8 cellular contexts compared by ENCODE assay signal in genomic region chr6:132812255-132812732, GRCh38. TPM values are rescaled to one million over a fixed set of nuclear protein-coding genes. Genes with fewer than 3 reads are reported as not detected.
A peak's percentile ranks its signal among the peaks of the same experiment; 100 is the strongest.
DNase-seq lines count a peak whose midpoint lies in the region; ATAC-seq, FAIRE-seq and TF ChIP-seq lines count a peak whose summit lies in the region.

No MANE protein-coding gene starts in this region.

- peak overlapping the region; percentile 85 to 99 (median 96); a peak in 21 of 22 replicates for H3K9ac ChIP-seq in BLaER1 treated with 17β-estradiol and CSF1 and Interleukin-3, amounts not matched to agents 10 nM and 100 nM
- peak overlapping the region; percentile 99 for H3K9ac ChIP-seq in HUES64 (ENCODE audit: low read depth, low read length)

- intact Hi-C loops in left lung (cut with DNase I) = no loop called here
- intact Hi-C loops in transverse colon (cut with DNase I; ENCODE audit: low total_unique reads) = no loop called here

- H4K20me1 ChIP-seq in BLaER1 treated with 17β-estradiol and CSF1 and Interleukin-3, amounts not matched to agents 10 nM and 100 nM = peaks cover 27 to 29% (median 28%) of the 10 kb centered on the region in 11 experiments

- H3K36me3 ChIP-seq in BLaER1 treated with 17β-estradiol and CSF1 and Interleukin-3, amounts not matched to agents 10 nM and 100 nM = peaks cover 21 to 28% (median 26%) of the 10 kb centered on the region in 11 experiments
- H3K36me3 ChIP-seq in HUES64 (ENCODE audit: insufficient read depth, low read length) (peaks cover 25% of the 10 kb centered on the region), left lung (peaks cover 0 to 19% of the 10 kb centered on the region in 2 donors), transverse colon (peaks cover 0 to 13% (median 2%) of the 10 kb centered on the region in 4 donors)

- DNase-seq in left lung (no peak), transverse colon (no peak), GM12891 (ENCODE audit: insufficient read length, low spot score) (no peak), GDM1 (lab: John Stamatoyannopoulos, UW) (no peak)

- H3K9me3 ChIP-seq in BLaER1 treated with 17β-estradiol and CSF1 and Interleukin-3, amounts not matched to agents 10 nM and 100 nM (replicated peaks in 1 of 11) = no peaks in the 10 kb centered on the region
- no peaks in the 10 kb centered on the region for H3K9me3 ChIP-seq in HUES64 (ENCODE audit: insufficient read depth, low read depth, low read length)
- no peaks in the 10 kb centered on the region for H3K9me3 ChIP-seq in left lung
- H3K9me3 ChIP-seq in transverse colon = no peaks in the 10 kb centered on the region

- peaks cover 22 to 29% (median 26%) of the 10 kb centered on the region in 10 experiments for H3K4me1 ChIP-seq in BLaER1 treated with 17β-estradiol and CSF1 and Interleukin-3, amounts not matched to agents 10 nM and 100 nM
- H3K4me1 ChIP-seq in HUES64 (ENCODE audit: insufficient read depth, low read length) (peaks cover 20% of the 10 kb centered on the region), left lung (peaks cover 18 to 37% of the 10 kb centered on the region in 2 donors), transverse colon (peaks cover 14 to 29% (median 19%) of the 10 kb centered on the region in 4 donors)

- peak overlapping the region; percentile 83 to 96 (median 91) for H3K4me2 ChIP-seq in BLaER1 treated with 17β-estradiol and CSF1 and Interleukin-3, amounts not matched to agents 10 nM and 100 nM

- TF ChIP-seq EP300 in transverse colon (IDR thresholded peaks at IDR 0.05; ENCODE audit: low read depth) = no peak

- ATAC-seq in left lung (no peak), GM21381 (IDR thresholded peaks at IDR 0.05; ENCODE audit: unreplicated experiment) (no peak)

- in situ Hi-C loops in transverse colon (cut with MboI; ENCODE audit: low pct_ligation_motif_present in 1 of 4, low pct_unique_long_range_greater_than_20kb in 1 of 4, low sequenced_read_pairs in 3 of 4) = loop anchor here in 1 of 4 donors (25.0 kb wide), 1 partner anchor 1175 kb away; the partner anchor contains the start of genes ENPP3 and MED23

- FAIRE-seq in GM12891 (lab: Jason Lieb, UNC) = no peak

- no peak for TF ChIP-seq POLR2A in transverse colon (IDR thresholded peaks at IDR 0.05)
- no peak for TF ChIP-seq POLR2A in GM12891 (IDR thresholded peaks at IDR 0.05; ENCODE audit: low read depth, low read length)

- H3K4me3 ChIP-seq in BLaER1 treated with 17β-estradiol and CSF1 and Interleukin-3, amounts not matched to agents 10 nM and 100 nM = peak overlapping the region; percentile 72 to 96 (median 87); a peak in 19 of 20 replicates
- H3K4me3 ChIP-seq in HUES64 (ENCODE audit: low read length) (peak overlapping the region; percentile 92), left lung (peak overlapping the region; percentile 77 to 79), transverse colon (peak overlapping the region in 3 of 4 donors; percentile 78 to 90 (median 82))

- H3K27me3 ChIP-seq in BLaER1 treated with 17β-estradiol and CSF1 and Interleukin-3, amounts not matched to agents 10 nM and 100 nM = no peaks in the 10 kb centered on the region
- H3K27me3 ChIP-seq in HUES64 (ENCODE audit: insufficient read depth, low read length) (no peaks in the 10 kb centered on the region), left lung (no peaks in the 10 kb centered on the region), transverse colon (no peaks in the 10 kb centered on the region)

- H3K27ac ChIP-seq in BLaER1 treated with 17β-estradiol and CSF1 and Interleukin-3, amounts not matched to agents 10 nM and 100 nM = peak overlapping the region; percentile 78 to 98 (median 95); a peak in 21 of 22 replicates
- H3K27ac ChIP-seq in HUES64 (ENCODE audit: low read depth, low read length) (peak overlapping the region; percentile 21), angular gyrus (ENCODE audit: low read depth, low read length) (peak overlapping the region; percentile 78), left lung (peak overlapping the region; percentile 92), transverse colon (peak overlapping the region; percentile 88 to 95 (median 93))

- WGBS in HUES64 = 59% methylated on average over 2 of the region's 2 CpGs
- 15 to 19% methylated on average over 2 of the region's 2 CpGs for WGBS in transverse colon (ENCODE audit: low coverage in 1 of 2), 2 donors

- TF ChIP-seq CTCF in left lung (IDR thresholded peaks at IDR 0.05) (no peak), transverse colon (IDR thresholded peaks at IDR 0.05) (no peak)

TF ChIP-seq in GM12891, 5 proteins besides CTCF, POLR2A, EP300 and RAD21:
- TF ChIP-seq TAF1 (IDR thresholded peaks at IDR 0.05; ENCODE audit: low read depth, low read length) (no peak), POLR2AphosphoS5 (IDR thresholded peaks at IDR 0.05; ENCODE audit: low read depth, low read length) (no peak), SPI1 (IDR thresholded peaks at IDR 0.05; ENCODE audit: low read depth, low read length) (no peak), POU2F2 (IDR thresholded peaks at IDR 0.05; ENCODE audit: low read depth, low read length) (no peak), PAX5 (IDR thresholded peaks at IDR 0.05; ENCODE audit: insufficient read depth, low read length, severe bottlenecking) (no peak)
TF ChIP-seq in GM12891: peak in this region for 0.

RNA-seq across cellular contexts. Expression of gene RPS12, which starts 2.1 kb away (rescaled TPM):
- 2,254 TPM for polyA plus RNA-seq in HUES64 (2013, experiment 1 of 2)
- polyA plus RNA-seq in HUES64 (2013, experiment 2 of 2) = 2,391 TPM
- total RNA-seq in left lung = 1,000 to 10,000 TPM; 1,016 to 1,304 TPM
- 1,000 to 10,000 TPM in 2 of 4 donors, 100 to 1,000 TPM in 2; 237 to 1,280 (median 781) TPM for total RNA-seq in transverse colon
- 5,998 TPM for polyA plus RNA-seq in GM12891 (2012; ENCODE audit: low read depth, missing spikeins)

RNA-seq across cellular contexts. Expression of gene SLC18B1, which starts 13.9 kb away (rescaled TPM):
- 13.4 TPM for polyA plus RNA-seq in HUES64 (2013, experiment 1 of 2)
- polyA plus RNA-seq in HUES64 (2013, experiment 2 of 2) = 14.7 TPM
- total RNA-seq in left lung (10 to 100 TPM; 10.8 to 15.0 TPM), transverse colon (10 to 100 TPM in 2 of 4 donors, 1 to 10 TPM in 2; 1.6 to 16.0 (median 10.3) TPM)
- 3.7 TPM for polyA plus RNA-seq in GM12891 (2012; ENCODE audit: low read depth, missing spikeins)

RNA-seq across cellular contexts. Expression of gene VNN2, which starts 54.6 kb away (rescaled TPM):
- not detected for polyA plus RNA-seq in HUES64 (2013, experiment 1 of 2)
- polyA plus RNA-seq in HUES64 (2013, experiment 2 of 2) = not detected
- total RNA-seq in left lung (10 to 100 TPM in 1 of 2 donors, 1 to 10 TPM in 1; 4.0 to 58.8 TPM), transverse colon (1 to 10 TPM; 1.1 to 3.2 (median 2.8) TPM)
- polyA plus RNA-seq in GM12891 (2012; ENCODE audit: low read depth, missing spikeins) = 16.5 TPM

Comparison
In these comparisons a context has a peak if more than half of its experiments do, and no peak if none do; other contexts are left out.
1. H3K27ac ChIP-seq: peak in every context shown above with its lines; median percentile 95 in BLaER1 treated with 17β-estradiol and CSF1 and Interleukin-3, amounts not matched to agents 10 nM and 100 nM; 93 in transverse colon; 92 in left lung; 78 in angular gyrus; 21 in HUES64.